In the genomic region with DNA sequence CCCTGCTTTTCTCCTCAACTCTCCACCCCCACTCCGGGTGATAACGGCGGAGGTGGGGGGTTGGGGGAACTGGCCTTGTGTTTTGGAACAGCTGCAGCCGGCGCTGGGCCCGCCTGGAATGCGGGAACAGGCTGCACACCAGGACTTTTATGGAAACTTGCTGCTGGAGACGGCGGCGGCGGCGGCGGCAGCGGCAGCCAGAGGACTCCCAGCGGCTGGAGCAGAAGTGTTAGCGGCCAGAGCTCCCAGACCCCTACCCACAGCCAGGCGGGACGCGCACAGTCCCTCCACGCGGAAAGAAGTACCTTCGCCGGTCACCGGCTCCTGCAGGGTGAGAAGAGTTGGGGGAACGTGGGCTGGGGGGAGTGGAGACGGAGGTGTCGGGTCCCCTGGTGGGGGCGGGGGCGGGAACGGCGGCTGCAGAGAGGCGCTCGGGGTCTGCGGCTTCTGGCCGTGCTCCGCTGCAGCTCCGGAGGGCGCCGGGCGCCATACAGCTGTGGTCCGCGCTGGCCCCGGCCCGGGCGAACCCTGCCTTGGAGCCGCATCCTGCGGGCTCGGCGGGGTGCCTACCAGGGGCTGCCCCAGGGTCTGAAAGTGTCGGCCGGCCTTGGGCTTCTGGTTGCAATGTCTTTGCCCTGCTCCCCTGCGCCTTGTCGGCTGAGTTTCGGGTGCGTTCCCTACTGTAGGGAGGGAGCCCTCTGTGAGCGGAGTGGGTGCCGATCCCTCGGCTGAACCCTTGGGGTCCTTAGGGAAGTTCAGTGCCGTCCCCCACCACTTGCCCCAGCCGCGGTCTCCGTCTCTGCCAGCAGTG, we compare ENCODE assay signal across 8 cellular contexts. TPM values are rescaled to one million over a fixed set of nuclear protein-coding genes. Genes with fewer than 3 reads are reported as not detected.
DNase-seq lines count a peak whose midpoint lies in the region; ATAC-seq and TF ChIP-seq lines count a peak whose summit lies in the region.

A gene (plus strand): TSS at position 196 of the 811 bp plus-strand sequence. CDS start 27,483 bp downstream, outside the sequence.

- H3K27ac Mint-ChIP-seq in CD8-positive, alpha-beta memory T cell, result peak within 1 kb of the TSS in 1 of 8 donors; percentile 11
- H3K27ac Mint-ChIP-seq in activated CD8-positive, alpha-beta T cell treated with anti-CD3 and anti-CD28 coated beads, Interleukin-2, amount 10 ng/mL, durations not matched to agents 7 days and 5 days, result no peak within 1 kb of the TSS
- peak within 1 kb of the TSS; percentile 94 for H3K27ac Mint-ChIP-seq in mesothelial cell of epicardium

- H3K27ac ChIP-seq in CD8-positive, alpha-beta memory T cell (ENCODE audit: low read depth, low read length), result no peak within 1 kb of the TSS

- no peak within 1 kb of the TSS for H3K4me3 ChIP-seq in CD8-positive, alpha-beta memory T cell (ENCODE audit: low read length)

- H3K4me1 ChIP-seq in CD8-positive, alpha-beta memory T cell (ENCODE audit: insufficient read depth, low read length), result peaks cover 5% of the 10 kb centered on the region

- peaks cover 11 to 26% (median 17%) of the 10 kb centered on the region in 3 donors for H3K4me1 Mint-ChIP-seq in CD8-positive, alpha-beta memory T cell
- H3K4me1 Mint-ChIP-seq in activated CD8-positive, alpha-beta T cell treated with anti-CD3 and anti-CD28 coated beads, Interleukin-2, amount 10 ng/mL, durations not matched to agents 7 days and 5 days (ENCODE audit: low read depth), result peaks cover 8% of the 10 kb centered on the region
- peaks cover 11% of the 10 kb centered on the region for H3K4me1 Mint-ChIP-seq in mesothelial cell of epicardium

- no peaks in the 10 kb centered on the region for H3K36me3 ChIP-seq in CD8-positive, alpha-beta memory T cell (ENCODE audit: insufficient read depth, low read length)

- H3K9me3 ChIP-seq in CD8-positive, alpha-beta memory T cell (ENCODE audit: low read length), result no peaks in the 10 kb centered on the region

- in situ Hi-C loops in KBM-7 (cut with MboI; ENCODE audit: low pct_unique_long_range_greater_than_20kb, low sequenced_read_pairs), result no loop called here

- peaks cover 0 to 2% (median 0%) of the 10 kb centered on the region in 5 donors for H3K9me3 Mint-ChIP-seq in CD8-positive, alpha-beta memory T cell
- no peaks in the 10 kb centered on the region for H3K9me3 Mint-ChIP-seq in activated CD8-positive, alpha-beta T cell treated with anti-CD3 and anti-CD28 coated beads, Interleukin-2, amount 10 ng/mL, durations not matched to agents 7 days and 5 days (ENCODE audit: insufficient read depth)
- H3K9me3 Mint-ChIP-seq in mesothelial cell of epicardium, result no peaks in the 10 kb centered on the region

- ATAC-seq in GM19455 (IDR thresholded peaks at IDR 0.05; ENCODE audit: unreplicated experiment), result peak; percentile 70
- peak; percentile 90 for ATAC-seq in activated CD8-positive, alpha-beta T cell treated with anti-CD3 and anti-CD28 coated beads, Interleukin-2, amount 10 ng/mL, durations not matched to agents 7 days and 5 days
- peak; percentile 55 for ATAC-seq in esophagus mucosa
- no peak for ATAC-seq in HG02763 (IDR thresholded peaks at IDR 0.05; ENCODE audit: unreplicated experiment)

- peak within 1 kb of the TSS; percentile 10 to 87 (median 70) for H3K4me3 Mint-ChIP-seq in CD8-positive, alpha-beta memory T cell
- H3K4me3 Mint-ChIP-seq in activated CD8-positive, alpha-beta T cell treated with anti-CD3 and anti-CD28 coated beads, Interleukin-2, amount 10 ng/mL, durations not matched to agents 7 days and 5 days, result peak within 1 kb of the TSS; percentile 62
- peak within 1 kb of the TSS; percentile 88 for H3K4me3 Mint-ChIP-seq in mesothelial cell of epicardium

- peak in 1 of 5 donors; percentile 21 for DNase-seq in CD8-positive, alpha-beta memory T cell
- DNase-seq in KBM-7 (peak; percentile 75), mesothelial cell of epicardium (ENCODE audit: low spot score in 2 of 2, unreplicated experiment in 2 of 2) (peak; percentile 50 to 80), stromal cell of bone marrow (ENCODE audit: low read depth) (peak; percentile 49)
- peak; percentile 29 for DNase-seq in activated CD8-positive, alpha-beta T cell treated with anti-CD3 and anti-CD28 coated beads, Interleukin-2, amount 10 ng/mL, durations not matched to agents 7 days and 5 days

- H3K27me3 ChIP-seq in CD8-positive, alpha-beta memory T cell (ENCODE audit: insufficient read depth, low read length, poor library complexity, severe bottlenecking), result no peaks in the 10 kb centered on the region

- CTCF ChIA-PET in CD8-positive, alpha-beta memory T cell (lab: Charles Lee), result interaction anchor here (1.4 kb wide), 1 partner anchor 11 kb away, joined by 3 read pairs; no protein-coding TSS in a partner anchor
- CTCF ChIA-PET in activated CD8-positive, alpha-beta T cell treated with anti-CD3 and anti-CD28 coated beads, Interleukin-2, amount 10 ng/mL, durations not matched to agents 7 days and 5 days (lab: Charles Lee), result no interaction called here

- H3K27me3 Mint-ChIP-seq in CD8-positive, alpha-beta memory T cell, result peaks cover 12 to 21% of the 10 kb centered on the region in 2 donors
- peaks cover 14% of the 10 kb centered on the region for H3K27me3 Mint-ChIP-seq in activated CD8-positive, alpha-beta T cell treated with anti-CD3 and anti-CD28 coated beads, Interleukin-2, amount 10 ng/mL, durations not matched to agents 7 days and 5 days (ENCODE audit: low read depth)
- H3K27me3 Mint-ChIP-seq in mesothelial cell of epicardium (ENCODE audit: low read depth), result no peaks in the 10 kb centered on the region

- no peak for TF ChIP-seq CTCF in mesothelial cell of epicardium (IDR thresholded peaks at IDR 0.05; ENCODE audit: unreplicated experiment)

- peaks cover 0 to 13% (median 8%) of the 10 kb centered on the region in 3 donors for H3K36me3 Mint-ChIP-seq in CD8-positive, alpha-beta memory T cell
- H3K36me3 Mint-ChIP-seq in activated CD8-positive, alpha-beta T cell treated with anti-CD3 and anti-CD28 coated beads, Interleukin-2, amount 10 ng/mL, durations not matched to agents 7 days and 5 days (ENCODE audit: low read depth), result peaks cover 4% of the 10 kb centered on the region
- peaks cover 2% of the 10 kb centered on the region for H3K36me3 Mint-ChIP-seq in mesothelial cell of epicardium

- POLR2A ChIA-PET in CD8-positive, alpha-beta memory T cell (lab: Charles Lee), result no interaction called here
- POLR2A ChIA-PET in activated CD8-positive, alpha-beta T cell treated with anti-CD3 and anti-CD28 coated beads, Interleukin-2, amount 10 ng/mL, durations not matched to agents 7 days and 5 days (lab: Charles Lee), result no interaction called here

RNA-seq across cellular contexts. Expression of the gene that starts here (rescaled TPM):
- total RNA-seq in CD8-positive, alpha-beta memory T cell, result under 1 TPM; 0.09 to 0.42 TPM
- 0.84 TPM for polyA plus RNA-seq in CD8-positive, alpha-beta memory T cell
- 1 to 10 TPM; 3.3 to 3.4 TPM for total RNA-seq in activated CD8-positive, alpha-beta T cell treated with anti-CD3 and anti-CD28 coated beads, Interleukin-2, amount 10 ng/mL, durations not matched to agents 7 days and 5 days
- 0.52 TPM for total RNA-seq in esophagus mucosa
- 6.9 to 8.2 TPM (median 7.0 TPM) in 3 replicates for total RNA-seq in mesothelial cell of epicardium

Comparison
In these comparisons a context has a peak if more than half of its experiments do, and no peak if none do; other contexts are left out.
1. Peak in ATAC-seq in esophagus mucosa; RNA of the gene not detected or under 1 TPM.